In the genomic region with DNA sequence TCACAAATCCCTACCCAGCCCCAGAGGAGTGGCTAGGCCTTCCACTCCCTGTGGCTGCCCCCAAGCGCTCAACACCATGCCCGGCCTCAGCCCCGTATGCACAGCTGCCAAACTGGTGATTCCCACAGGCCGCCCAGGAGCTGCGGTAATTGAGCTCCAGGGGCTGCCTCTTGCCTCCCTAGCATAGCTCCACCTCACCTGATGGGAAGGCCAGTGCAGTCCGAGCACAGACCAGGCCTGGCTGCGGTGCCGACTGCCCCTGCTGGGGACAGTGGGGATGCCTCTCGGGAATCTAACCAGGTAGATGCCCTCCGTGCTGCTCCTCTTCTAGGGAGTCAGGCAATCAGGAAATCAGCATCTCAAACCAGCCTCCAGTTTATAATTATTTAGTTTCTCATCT, we compare ENCODE assay signal across 1 cellular context.
TF ChIP-seq lines count a peak whose summit lies in the region.

No MANE protein-coding gene starts in this region.

TF ChIP-seq in GM23338, 12 proteins besides CTCF, POLR2A, EP300 and RAD21 (continued from another document):
- TF ChIP-seq, protein P1, sequence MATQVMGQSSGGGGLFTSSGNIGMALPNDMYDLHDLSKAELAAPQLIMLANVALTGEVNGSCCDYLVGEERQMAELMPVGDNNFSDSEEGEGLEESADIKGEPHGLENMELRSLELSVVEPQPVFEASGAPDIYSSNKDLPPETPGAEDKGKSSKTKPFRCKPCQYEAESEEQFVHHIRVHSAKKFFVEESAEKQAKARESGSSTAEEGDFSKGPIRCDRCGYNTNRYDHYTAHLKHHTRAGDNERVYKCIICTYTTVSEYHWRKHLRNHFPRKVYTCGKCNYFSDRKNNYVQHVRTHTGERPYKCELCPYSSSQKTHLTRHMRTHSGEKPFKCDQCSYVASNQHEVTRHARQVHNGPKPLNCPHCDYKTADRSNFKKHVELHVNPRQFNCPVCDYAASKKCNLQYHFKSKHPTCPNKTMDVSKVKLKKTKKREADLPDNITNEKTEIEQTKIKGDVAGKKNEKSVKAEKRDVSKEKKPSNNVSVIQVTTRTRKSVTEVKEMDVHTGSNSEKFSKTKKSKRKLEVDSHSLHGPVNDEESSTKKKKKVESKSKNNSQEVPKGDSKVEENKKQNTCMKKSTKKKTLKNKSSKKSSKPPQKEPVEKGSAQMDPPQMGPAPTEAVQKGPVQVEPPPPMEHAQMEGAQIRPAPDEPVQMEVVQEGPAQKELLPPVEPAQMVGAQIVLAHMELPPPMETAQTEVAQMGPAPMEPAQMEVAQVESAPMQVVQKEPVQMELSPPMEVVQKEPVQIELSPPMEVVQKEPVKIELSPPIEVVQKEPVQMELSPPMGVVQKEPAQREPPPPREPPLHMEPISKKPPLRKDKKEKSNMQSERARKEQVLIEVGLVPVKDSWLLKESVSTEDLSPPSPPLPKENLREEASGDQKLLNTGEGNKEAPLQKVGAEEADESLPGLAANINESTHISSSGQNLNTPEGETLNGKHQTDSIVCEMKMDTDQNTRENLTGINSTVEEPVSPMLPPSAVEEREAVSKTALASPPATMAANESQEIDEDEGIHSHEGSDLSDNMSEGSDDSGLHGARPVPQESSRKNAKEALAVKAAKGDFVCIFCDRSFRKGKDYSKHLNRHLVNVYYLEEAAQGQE (IDR thresholded peaks at IDR 0.05; ENCODE audit: unreplicated experiment) = no peak
- TF ChIP-seq EZH2phosphoT487 (IDR thresholded peaks at IDR 0.05; ENCODE audit: unreplicated experiment) = no peak
- TF ChIP-seq STAT1 (IDR thresholded peaks at IDR 0.05; ENCODE audit: unreplicated experiment) = no peak
- TF ChIP-seq CREB1 (CRISPR knock-in tag; IDR thresholded peaks at IDR 0.05; ENCODE audit: low read depth) = no peak
- TF ChIP-seq JUNB (IDR thresholded peaks at IDR 0.05; ENCODE audit: unreplicated experiment) = no peak
- TF ChIP-seq, protein P2, sequence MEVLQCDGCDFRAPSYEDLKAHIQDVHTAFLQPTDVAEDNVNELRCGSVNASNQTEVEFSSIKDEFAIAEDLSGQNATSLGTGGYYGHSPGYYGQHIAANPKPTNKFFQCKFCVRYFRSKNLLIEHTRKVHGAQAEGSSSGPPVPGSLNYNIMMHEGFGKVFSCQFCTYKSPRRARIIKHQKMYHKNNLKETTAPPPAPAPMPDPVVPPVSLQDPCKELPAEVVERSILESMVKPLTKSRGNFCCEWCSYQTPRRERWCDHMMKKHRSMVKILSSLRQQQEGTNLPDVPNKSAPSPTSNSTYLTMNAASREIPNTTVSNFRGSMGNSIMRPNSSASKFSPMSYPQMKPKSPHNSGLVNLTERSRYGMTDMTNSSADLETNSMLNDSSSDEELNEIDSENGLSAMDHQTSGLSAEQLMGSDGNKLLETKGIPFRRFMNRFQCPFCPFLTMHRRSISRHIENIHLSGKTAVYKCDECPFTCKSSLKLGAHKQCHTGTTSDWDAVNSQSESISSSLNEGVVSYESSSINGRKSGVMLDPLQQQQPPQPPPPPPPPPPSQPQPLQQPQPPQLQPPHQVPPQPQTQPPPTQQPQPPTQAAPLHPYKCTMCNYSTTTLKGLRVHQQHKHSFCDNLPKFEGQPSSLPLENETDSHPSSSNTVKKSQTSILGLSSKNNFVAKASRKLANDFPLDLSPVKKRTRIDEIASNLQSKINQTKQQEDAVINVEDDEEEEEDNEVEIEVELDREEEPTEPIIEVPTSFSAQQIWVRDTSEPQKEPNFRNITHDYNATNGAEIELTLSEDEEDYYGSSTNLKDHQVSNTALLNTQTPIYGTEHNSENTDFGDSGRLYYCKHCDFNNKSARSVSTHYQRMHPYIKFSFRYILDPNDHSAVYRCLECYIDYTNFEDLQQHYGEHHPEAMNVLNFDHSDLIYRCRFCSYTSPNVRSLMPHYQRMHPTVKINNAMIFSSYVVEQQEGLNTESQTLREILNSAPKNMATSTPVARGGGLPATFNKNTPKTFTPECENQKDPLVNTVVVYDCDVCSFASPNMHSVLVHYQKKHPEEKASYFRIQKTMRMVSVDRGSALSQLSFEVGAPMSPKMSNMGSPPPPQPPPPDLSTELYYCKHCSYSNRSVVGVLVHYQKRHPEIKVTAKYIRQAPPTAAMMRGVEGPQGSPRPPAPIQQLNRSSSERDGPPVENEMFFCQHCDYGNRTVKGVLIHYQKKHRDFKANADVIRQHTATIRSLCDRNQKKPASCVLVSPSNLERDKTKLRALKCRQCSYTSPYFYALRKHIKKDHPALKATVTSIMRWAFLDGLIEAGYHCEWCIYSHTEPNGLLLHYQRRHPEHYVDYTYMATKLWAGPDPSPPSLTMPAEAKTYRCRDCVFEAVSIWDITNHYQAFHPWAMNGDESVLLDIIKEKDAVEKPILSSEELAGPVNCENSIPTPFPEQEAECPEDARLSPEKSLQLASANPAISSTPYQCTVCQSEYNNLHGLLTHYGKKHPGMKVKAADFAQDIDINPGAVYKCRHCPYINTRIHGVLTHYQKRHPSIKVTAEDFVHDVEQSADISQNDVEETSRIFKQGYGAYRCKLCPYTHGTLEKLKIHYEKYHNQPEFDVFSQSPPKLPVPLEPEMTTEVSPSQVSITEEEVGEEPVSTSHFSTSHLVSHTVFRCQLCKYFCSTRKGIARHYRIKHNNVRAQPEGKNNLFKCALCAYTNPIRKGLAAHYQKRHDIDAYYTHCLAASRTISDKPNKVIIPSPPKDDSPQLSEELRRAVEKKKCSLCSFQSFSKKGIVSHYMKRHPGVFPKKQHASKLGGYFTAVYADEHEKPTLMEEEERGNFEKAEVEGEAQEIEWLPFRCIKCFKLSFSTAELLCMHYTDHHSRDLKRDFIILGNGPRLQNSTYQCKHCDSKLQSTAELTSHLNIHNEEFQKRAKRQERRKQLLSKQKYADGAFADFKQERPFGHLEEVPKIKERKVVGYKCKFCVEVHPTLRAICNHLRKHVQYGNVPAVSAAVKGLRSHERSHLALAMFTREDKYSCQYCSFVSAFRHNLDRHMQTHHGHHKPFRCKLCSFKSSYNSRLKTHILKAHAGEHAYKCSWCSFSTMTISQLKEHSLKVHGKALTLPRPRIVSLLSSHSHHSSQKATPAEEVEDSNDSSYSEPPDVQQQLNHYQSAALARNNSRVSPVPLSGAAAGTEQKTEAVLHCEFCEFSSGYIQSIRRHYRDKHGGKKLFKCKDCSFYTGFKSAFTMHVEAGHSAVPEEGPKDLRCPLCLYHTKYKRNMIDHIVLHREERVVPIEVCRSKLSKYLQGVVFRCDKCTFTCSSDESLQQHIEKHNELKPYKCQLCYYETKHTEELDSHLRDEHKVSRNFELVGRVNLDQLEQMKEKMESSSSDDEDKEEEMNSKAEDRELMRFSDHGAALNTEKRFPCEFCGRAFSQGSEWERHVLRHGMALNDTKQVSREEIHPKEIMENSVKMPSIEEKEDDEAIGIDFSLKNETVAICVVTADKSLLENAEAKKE (CRISPR knock-in tag; IDR thresholded peaks at IDR 0.05) = no peak
- TF ChIP-seq, protein P3, sequence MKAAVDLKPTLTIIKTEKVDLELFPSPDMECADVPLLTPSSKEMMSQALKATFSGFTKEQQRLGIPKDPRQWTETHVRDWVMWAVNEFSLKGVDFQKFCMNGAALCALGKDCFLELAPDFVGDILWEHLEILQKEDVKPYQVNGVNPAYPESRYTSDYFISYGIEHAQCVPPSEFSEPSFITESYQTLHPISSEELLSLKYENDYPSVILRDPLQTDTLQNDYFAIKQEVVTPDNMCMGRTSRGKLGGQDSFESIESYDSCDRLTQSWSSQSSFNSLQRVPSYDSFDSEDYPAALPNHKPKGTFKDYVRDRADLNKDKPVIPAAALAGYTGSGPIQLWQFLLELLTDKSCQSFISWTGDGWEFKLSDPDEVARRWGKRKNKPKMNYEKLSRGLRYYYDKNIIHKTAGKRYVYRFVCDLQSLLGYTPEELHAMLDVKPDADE (IDR thresholded peaks at IDR 0.05) = no peak
- TF ChIP-seq POLR2AphosphoS5 (IDR thresholded peaks at IDR 0.05; ENCODE audit: low read depth) = no peak
- TF ChIP-seq NANOG (IDR thresholded peaks at IDR 0.05; ENCODE audit: borderline replicate concordance) = no peak
- TF ChIP-seq ZNF331 (CRISPR knock-in tag; IDR thresholded peaks at IDR 0.05; ENCODE audit: low read depth) = no peak
- no peak for TF ChIP-seq EZH2 (IDR thresholded peaks at IDR 0.05; ENCODE audit: low read depth, unreplicated experiment)
